8 cellular contexts compared by ENCODE assay signal in the genomic region with DNA sequence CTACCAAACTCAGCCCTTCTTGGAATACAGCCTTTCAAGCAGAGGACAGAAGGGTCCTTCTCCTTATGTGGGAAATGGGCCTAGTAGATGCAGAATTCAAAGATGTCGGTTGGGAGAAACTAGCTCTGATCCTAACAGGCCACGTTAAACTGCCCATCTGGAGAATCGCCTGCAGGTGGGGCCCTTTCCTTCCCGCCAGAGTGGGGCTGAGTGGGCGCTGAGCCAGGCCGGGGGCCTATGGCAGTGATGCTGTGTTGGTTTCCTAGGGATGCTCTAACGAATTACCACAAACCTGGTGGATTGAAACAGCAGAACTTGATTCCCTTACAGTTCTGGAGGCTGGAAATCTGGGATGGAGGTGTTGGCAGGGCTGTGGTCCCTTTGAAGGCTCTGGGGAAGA. TPM values are rescaled to one million over a fixed set of nuclear protein-coding genes. Genes with fewer than 3 reads are reported as not detected.
A peak's percentile ranks its signal among the peaks of the same experiment; 100 is the strongest.
DNase-seq lines count a peak whose midpoint lies in the region; ATAC-seq and TF ChIP-seq lines count a peak whose summit lies in the region.

No MANE protein-coding gene starts in this region.

- in situ Hi-C loops in IMR-90 (cut with MboI; ENCODE audit: low sequenced_read_pairs), result no loop called here

- no peak overlapping the region for H3K18ac ChIP-seq in IMR-90 (ENCODE audit: low read depth, low read length)
- H3K18ac ChIP-seq in mesenchymal stem cell (ENCODE audit: low read depth in 1 of 2, low read length in 2 of 2), result no peak overlapping the region

- POLR2A ChIA-PET in Caco-2 (lab: Charles Lee), result no interaction called here
- POLR2A ChIA-PET in IMR-90 (lab: Charles Lee; ENCODE audit: unreplicated experiment), result no interaction called here
- POLR2A ChIA-PET in MCF 10A (lab: Yijun Ruan, JAX), result interaction anchor here (0.5 to 1.1 kb wide), 2 partner anchors 12 to 112 kb away, joined by 3 to 4 read pairs; a partner anchor contains a TSS

- H3K9me3 ChIP-seq in Caco-2 (no peaks in the 10 kb centered on the region), IMR-90 (ENCODE audit: control insufficient read depth, insufficient read depth, low read length) (no peaks in the 10 kb centered on the region), mesenchymal stem cell (ENCODE audit: control insufficient read depth, low read length) (no peaks in the 10 kb centered on the region)

- TF ChIP-seq RAD21 in IMR-90 (IDR thresholded peaks at IDR 0.05; ENCODE audit: low read length), result no peak

- H2BK15ac ChIP-seq in IMR-90 (ENCODE audit: low read depth, low read length) (no peak overlapping the region), mesenchymal stem cell (ENCODE audit: low read depth, poor library complexity, severe bottlenecking) (no peak overlapping the region)

- no peak overlapping the region for H4K5ac ChIP-seq in IMR-90 (ENCODE audit: low read depth, low read length)

- H3K27me3 ChIP-seq in Caco-2 (replicated peaks; ENCODE audit: control insufficient read depth, insufficient read depth, low read length) (no peaks in the 10 kb centered on the region), IMR-90 (ENCODE audit: control insufficient read depth, insufficient read depth, low read length) (no peaks in the 10 kb centered on the region), mesenchymal stem cell (ENCODE audit: control insufficient read depth in 1 of 2, insufficient read depth in 1 of 2, low read length in 2 of 2) (no peaks in the 10 kb centered on the region)

- no peak overlapping the region for H3K9ac ChIP-seq in IMR-90 (ENCODE audit: low read depth, low read length)
- peak overlapping the region; percentile 7 for H3K9ac ChIP-seq in mesenchymal stem cell (ENCODE audit: low read length)

- H3K4me1 Mint-ChIP-seq in Caco-2 (ENCODE audit: low read depth, unreplicated experiment) (no peaks in the 10 kb centered on the region), MCF 10A (ENCODE audit: insufficient read depth, unreplicated experiment) (no peaks in the 10 kb centered on the region)
- H3K4me1 Mint-ChIP-seq in activated T-helper 1 cell treated with anti-CD3 and anti-CD28 coated beads, Interleukin-12 subunit alpha, Interleukin-12 subunit beta, Interleukin-2, Interleukin-4 antibody, amounts not matched to agents 30 ng/mL and 10 ng/mL and 1 ng/mL, durations not matched to agents 14 hours and 24 hours and 36 hours (ENCODE audit: low read depth), result peaks cover 29% of the 10 kb centered on the region

- H4K91ac ChIP-seq in IMR-90 (ENCODE audit: insufficient read depth, low read depth, low read length) (no peak overlapping the region), mesenchymal stem cell (ENCODE audit: low read length) (no peak overlapping the region)

- no peak overlapping the region for H3K56ac ChIP-seq in IMR-90 (ENCODE audit: extremely low read depth, insufficient read depth, low read length)

- no peak overlapping the region for H3K27ac Mint-ChIP-seq in Caco-2 (ENCODE audit: unreplicated experiment)
- H3K27ac Mint-ChIP-seq in activated T-helper 1 cell treated with anti-CD3 and anti-CD28 coated beads, Interleukin-12 subunit alpha, Interleukin-12 subunit beta, Interleukin-2, Interleukin-4 antibody, amounts not matched to agents 30 ng/mL and 10 ng/mL and 1 ng/mL, durations not matched to agents 14 hours and 24 hours and 36 hours, result peak overlapping the region; percentile 61
- H3K27ac Mint-ChIP-seq in MCF 10A (ENCODE audit: low read depth, unreplicated experiment), result no peak overlapping the region

- H3K36me3 ChIP-seq in Caco-2 (ENCODE audit: control insufficient read depth, insufficient read depth, low read length) (peaks cover 7% of the 10 kb centered on the region), IMR-90 (ENCODE audit: control insufficient read depth, insufficient read depth, low read length) (peaks cover 4% of the 10 kb centered on the region), mesenchymal stem cell (ENCODE audit: control insufficient read depth in 1 of 2, insufficient read depth in 2 of 2, low read depth in 1 of 2, low read length in 2 of 2) (peaks cover 31 to 64% of the 10 kb centered on the region in 2 experiments)

- no peaks in the 10 kb centered on the region for H3K9me3 Mint-ChIP-seq in Caco-2 (ENCODE audit: unreplicated experiment)
- no peaks in the 10 kb centered on the region for H3K9me3 Mint-ChIP-seq in activated T-helper 1 cell treated with anti-CD3 and anti-CD28 coated beads, Interleukin-12 subunit alpha, Interleukin-12 subunit beta, Interleukin-2, Interleukin-4 antibody, amounts not matched to agents 30 ng/mL and 10 ng/mL and 1 ng/mL, durations not matched to agents 14 hours and 24 hours and 36 hours
- no peaks in the 10 kb centered on the region for H3K9me3 Mint-ChIP-seq in MCF 10A (ENCODE audit: unreplicated experiment)

- H3K14ac ChIP-seq in IMR-90 (replicated peaks; ENCODE audit: low read depth, low read length) (no peak overlapping the region), mesenchymal stem cell (ENCODE audit: low read length in 2 of 2) (no peak overlapping the region)

- H2BK5ac ChIP-seq in IMR-90 (ENCODE audit: low read depth, low read length, poor library complexity, severe bottlenecking), result no peak overlapping the region
- no peak overlapping the region for H2BK5ac ChIP-seq in mesenchymal stem cell (ENCODE audit: low read depth, low read length, poor library complexity, severe bottlenecking)

- BruUV-seq in Caco-2 (replicated peaks; lab: Mats Ljungman, UMichigan) (TSS peak; percentile 38), IMR-90 (replicated peaks; lab: Mats Ljungman, UMichigan) (no TSS peak), MCF 10A (replicated peaks; lab: Mats Ljungman, UMichigan) (no TSS peak)

- no peaks in the 10 kb centered on the region for H4K20me1 ChIP-seq in IMR-90 (ENCODE audit: insufficient read depth, low read length)

- H2AK5ac ChIP-seq in IMR-90 (ENCODE audit: low read depth, low read length), result no peak overlapping the region
- H2AK5ac ChIP-seq in mesenchymal stem cell (ENCODE audit: low read length, severe bottlenecking), result no peak overlapping the region

- whole genome bisulfite sequencing in IMR-90 (ENCODE audit: extremely low coverage in 2 of 2, insufficient read length in 1 of 2), 2 experiments, result 50% methylated on average over 1 of the region's 7 CpGs; no CpG with 5 or more reads in 1 of the 2 experiments
- WGBS in mesenchymal stem cell, result 39% methylated on average over 7 of the region's 7 CpGs

- H2AK9ac ChIP-seq in IMR-90 (replicated peaks; ENCODE audit: low read depth, low read length, poor library complexity), result no peak overlapping the region

- H3K4me3 ChIP-seq in Caco-2 (ENCODE audit: low read depth, low read length), result no peak overlapping the region
- no peak overlapping the region for H3K4me3 ChIP-seq in IMR-90 (ENCODE audit: insufficient read depth, low read depth, low read length)
- no peak overlapping the region for H3K4me3 ChIP-seq in mesenchymal stem cell (ENCODE audit: insufficient read depth in 1 of 2, low read depth in 1 of 2, low read length in 2 of 2)

- H3K4me3 Mint-ChIP-seq in Caco-2 (ENCODE audit: unreplicated experiment) (no peak overlapping the region), MCF 10A (ENCODE audit: unreplicated experiment) (no peak overlapping the region)
- no peak overlapping the region for H3K4me3 Mint-ChIP-seq in activated T-helper 1 cell treated with anti-CD3 and anti-CD28 coated beads, Interleukin-12 subunit alpha, Interleukin-12 subunit beta, Interleukin-2, Interleukin-4 antibody, amounts not matched to agents 30 ng/mL and 10 ng/mL and 1 ng/mL, durations not matched to agents 14 hours and 24 hours and 36 hours

- H2BK20ac ChIP-seq in IMR-90 (ENCODE audit: low read depth, low read length), result no peak overlapping the region

- H3K4ac ChIP-seq in IMR-90 (ENCODE audit: low read depth, low read length), result no peak overlapping the region
- H3K4ac ChIP-seq in mesenchymal stem cell (ENCODE audit: low read depth in 1 of 2, low read length in 2 of 2), result no peak overlapping the region

- H2BK12ac ChIP-seq in mesenchymal stem cell (ENCODE audit: low read length in 2 of 2), result no peak overlapping the region

- no peaks in the 10 kb centered on the region for H3K79me1 ChIP-seq in IMR-90 (ENCODE audit: low read depth in 1 of 2, low read length in 2 of 2)
- no peaks in the 10 kb centered on the region for H3K79me1 ChIP-seq in mesenchymal stem cell (replicated peaks; ENCODE audit: low read length, poor library complexity, severe bottlenecking)

- no peak overlapping the region for H3K4me2 ChIP-seq in IMR-90 (ENCODE audit: low read depth, low read length)
- H3K4me2 ChIP-seq in mesenchymal stem cell (ENCODE audit: low read length, poor library complexity, severe bottlenecking), result no peak overlapping the region

- intact Hi-C loops in Caco-2 (cut with micrococcal nuclease; ENCODE audit: unreplicated experiment) (no loop called here), IMR-90 (cut with micrococcal nuclease) (no loop called here), MCF 10A (cut with micrococcal nuclease) (no loop called here)
- intact Hi-C loops in activated T-helper 1 cell treated with anti-CD3 and anti-CD28 coated beads, Interleukin-12 subunit alpha, Interleukin-12 subunit beta, Interleukin-2, Interleukin-4 antibody, amounts not matched to agents 30 ng/mL and 10 ng/mL and 1 ng/mL, durations not matched to agents 14 hours and 24 hours and 36 hours (cut with micrococcal nuclease), result no loop called here

- no peaks in the 10 kb centered on the region for H3K4me1 ChIP-seq in Caco-2
- 0 out of 2 replicates have a peak, but pooled peaks cover 2% of the 10 kb centered on the region for H3K4me1 ChIP-seq in IMR-90 (ENCODE audit: control insufficient read depth, insufficient read depth, low read length)
- no peaks in the 10 kb centered on the region for H3K4me1 ChIP-seq in mesenchymal stem cell (ENCODE audit: control insufficient read depth, insufficient read depth, low read depth, low read length)

- CTCF ChIA-PET in Caco-2 (lab: Charles Lee) (interaction anchor here (0.8 to 1.7 kb wide), 2 partner anchors 9 to 163 kb away, joined by 3 to 7 read pairs; a partner anchor contains a TSS), IMR-90 (lab: Yijun Ruan, JAX) (interaction anchor here (0.6 kb wide), 1 partner anchor 8 kb away, joined by 3 read pairs; no protein-coding TSS in a partner anchor), MCF 10A (lab: Yijun Ruan, JAX) (interaction anchor here (1.0 to 1.4 kb wide), 2 partner anchors 9 to 12 kb away, joined by 3 to 4 read pairs; a partner anchor contains a TSS)

- H3K27ac ChIP-seq in IMR-90 (ENCODE audit: insufficient read depth, low read length) (no peak overlapping the region), mesenchymal stem cell (ENCODE audit: low read length, poor library complexity, severe bottlenecking) (no peak overlapping the region)

- H3K36me3 Mint-ChIP-seq in Caco-2 (ENCODE audit: insufficient read depth, unreplicated experiment) (no peaks in the 10 kb centered on the region), MCF 10A (ENCODE audit: insufficient read depth, unreplicated experiment) (no peaks in the 10 kb centered on the region)
- peaks cover 34% of the 10 kb centered on the region for H3K36me3 Mint-ChIP-seq in activated T-helper 1 cell treated with anti-CD3 and anti-CD28 coated beads, Interleukin-12 subunit alpha, Interleukin-12 subunit beta, Interleukin-2, Interleukin-4 antibody, amounts not matched to agents 30 ng/mL and 10 ng/mL and 1 ng/mL, durations not matched to agents 14 hours and 24 hours and 36 hours (ENCODE audit: low read depth)

- H4K8ac ChIP-seq in IMR-90 (ENCODE audit: low read depth in 2 of 2, low read length in 2 of 2) (no peak overlapping the region), mesenchymal stem cell (ENCODE audit: low read length) (no peak overlapping the region)

- peak in 1 of 2 experiments; percentile 12 for TF ChIP-seq CTCF in Caco-2 (IDR thresholded peaks at IDR 0.05; ENCODE audit: insufficient read depth in 1 of 2, low read depth in 1 of 2, low read length in 1 of 2, severe bottlenecking in 1 of 2, unreplicated experiment in 1 of 2)
- TF ChIP-seq CTCF in IMR-90 (conservative IDR thresholded peaks at IDR 0.05; ENCODE audit: low read depth, low read length), result peak; percentile 30; the same call in 1 of the 2 replicates
- TF ChIP-seq CTCF in MCF 10A (IDR thresholded peaks at IDR 0.05; ENCODE audit: unreplicated experiment), result no peak

- H3K27me3 Mint-ChIP-seq in Caco-2 (ENCODE audit: insufficient read depth, unreplicated experiment), result no peaks in the 10 kb centered on the region
- no peaks in the 10 kb centered on the region for H3K27me3 Mint-ChIP-seq in activated T-helper 1 cell treated with anti-CD3 and anti-CD28 coated beads, Interleukin-12 subunit alpha, Interleukin-12 subunit beta, Interleukin-2, Interleukin-4 antibody, amounts not matched to agents 30 ng/mL and 10 ng/mL and 1 ng/mL, durations not matched to agents 14 hours and 24 hours and 36 hours (ENCODE audit: insufficient read depth)
- H3K27me3 Mint-ChIP-seq in MCF 10A (ENCODE audit: insufficient read depth, unreplicated experiment), result no peaks in the 10 kb centered on the region

- dilution Hi-C loops in IMR-90 (cut with HindIII; ENCODE audit: low sequenced_read_pairs, unreplicated experiment), result no loop called here

- DNase-seq in Caco-2, result peak in 1 of 2 experiments; percentile 32
- no peak for DNase-seq in IMR-90
- DNase-seq in activated T-helper 1 cell treated with anti-CD3 and anti-CD28 coated beads, Interleukin-12 subunit alpha, Interleukin-12 subunit beta, Interleukin-2, Interleukin-4 antibody, amounts not matched to agents 30 ng/mL and 10 ng/mL and 1 ng/mL, durations not matched to agents 14 hours and 24 hours and 36 hours (ENCODE audit: low spot score), result no peak
- no peak for DNase-seq in mesenchymal stem cell
- DNase-seq in activated effector memory CD4-positive, alpha-beta T cell treated with Interleukin-2 at 50 U/mL for 16 hours, result no peak
- no peak for DNase-seq in MCF 10A (ENCODE audit: unreplicated experiment)
- no peak for DNase-seq in HuH-7.5 (ENCODE audit: low spot score)

- no peak for ATAC-seq in IMR-90 (ENCODE audit: low read depth)
- no peak for ATAC-seq in HG02938 (IDR thresholded peaks at IDR 0.05; ENCODE audit: unreplicated experiment)

- TF ChIP-seq POLR2A in IMR-90 (IDR thresholded peaks at IDR 0.05; ENCODE audit: low read depth, low read length), result no peak

- H2BK120ac ChIP-seq in IMR-90 (ENCODE audit: low read depth, low read length) (no peak overlapping the region), mesenchymal stem cell (ENCODE audit: low read depth, low read length) (no peak overlapping the region)

- H3K23ac ChIP-seq in IMR-90 (ENCODE audit: low read depth, low read length), result no peak overlapping the region
- H3K23ac ChIP-seq in mesenchymal stem cell (ENCODE audit: low read length in 2 of 2), result no peak overlapping the region

- 0 out of 2 replicates have a peak, but pooled peaks cover 4% of the 10 kb centered on the region for H3K9me1 ChIP-seq in IMR-90 (ENCODE audit: insufficient read depth, low read length)

- H2AFZ ChIP-seq in IMR-90 (replicated peaks; ENCODE audit: low read length, poor library complexity) (no peak overlapping the region), mesenchymal stem cell (ENCODE audit: low read depth, low read length) (no peak overlapping the region)

RNA-seq across cellular contexts. Expression of a gene that starts 9.1 kb away (rescaled TPM):
- 45.7 and 47.3 TPM in 2 replicates for total RNA-seq in Caco-2 (2022)
- total RNA-seq in IMR-90 (2012; rRNA removed), result 1.9 and 2.0 TPM in 2 replicates
- 2.8 and 2.9 TPM in 2 replicates for polyA plus RNA-seq in IMR-90 (2012; rRNA removed)
- 2.3 and 2.8 TPM in 2 replicates for polyA plus RNA-seq in IMR-90 (2012; cell fraction: cytosol; rRNA removed)
- polyA plus RNA-seq in IMR-90 (2012; cell fraction: nucleus; rRNA removed; ENCODE audit: low replicate concordance), result 19.2 and 25.7 TPM in 2 replicates
- 54.6 and 55.7 TPM in 2 replicates for total RNA-seq in activated T-helper 1 cell treated with anti-CD3 and anti-CD28 coated beads, Interleukin-12 subunit alpha, Interleukin-12 subunit beta, Interleukin-2, Interleukin-4 antibody, amounts not matched to agents 30 ng/mL and 10 ng/mL and 1 ng/mL, durations not matched to agents 14 hours and 24 hours and 36 hours
- polyA plus RNA-seq in mesenchymal stem cell (2013, experiment 1 of 2), result 29.8 TPM
- 28.9 TPM for polyA plus RNA-seq in mesenchymal stem cell (2013, experiment 2 of 2)
- 5.5 and 6.8 TPM in 2 replicates for total RNA-seq in MCF 10A (2022)

RNA-seq across cellular contexts. Expression of a gene that starts 57.1 kb away (rescaled TPM):
- total RNA-seq in Caco-2 (2022) (41.4 and 44.4 TPM in 2 replicates), IMR-90 (2012; rRNA removed) (8.3 and 10.2 TPM in 2 replicates), MCF 10A (2022) (19.4 and 21.1 TPM in 2 replicates)
- 17.2 and 18.1 TPM in 2 replicates for polyA plus RNA-seq in IMR-90 (2012; rRNA removed)
- 11.4 and 14.6 TPM in 2 replicates for polyA plus RNA-seq in IMR-90 (2012; cell fraction: cytosol; rRNA removed)
- polyA plus RNA-seq in IMR-90 (2012; cell fraction: nucleus; rRNA removed; ENCODE audit: low replicate concordance), result 27.0 and 32.8 TPM in 2 replicates
- 22.0 and 25.9 TPM in 2 replicates for total RNA-seq in activated T-helper 1 cell treated with anti-CD3 and anti-CD28 coated beads, Interleukin-12 subunit alpha, Interleukin-12 subunit beta, Interleukin-2, Interleukin-4 antibody, amounts not matched to agents 30 ng/mL and 10 ng/mL and 1 ng/mL, durations not matched to agents 14 hours and 24 hours and 36 hours
- 27.4 TPM for polyA plus RNA-seq in mesenchymal stem cell (2013, experiment 1 of 2)
- polyA plus RNA-seq in mesenchymal stem cell (2013, experiment 2 of 2), result 25.6 TPM
